In the genomic region with DNA sequence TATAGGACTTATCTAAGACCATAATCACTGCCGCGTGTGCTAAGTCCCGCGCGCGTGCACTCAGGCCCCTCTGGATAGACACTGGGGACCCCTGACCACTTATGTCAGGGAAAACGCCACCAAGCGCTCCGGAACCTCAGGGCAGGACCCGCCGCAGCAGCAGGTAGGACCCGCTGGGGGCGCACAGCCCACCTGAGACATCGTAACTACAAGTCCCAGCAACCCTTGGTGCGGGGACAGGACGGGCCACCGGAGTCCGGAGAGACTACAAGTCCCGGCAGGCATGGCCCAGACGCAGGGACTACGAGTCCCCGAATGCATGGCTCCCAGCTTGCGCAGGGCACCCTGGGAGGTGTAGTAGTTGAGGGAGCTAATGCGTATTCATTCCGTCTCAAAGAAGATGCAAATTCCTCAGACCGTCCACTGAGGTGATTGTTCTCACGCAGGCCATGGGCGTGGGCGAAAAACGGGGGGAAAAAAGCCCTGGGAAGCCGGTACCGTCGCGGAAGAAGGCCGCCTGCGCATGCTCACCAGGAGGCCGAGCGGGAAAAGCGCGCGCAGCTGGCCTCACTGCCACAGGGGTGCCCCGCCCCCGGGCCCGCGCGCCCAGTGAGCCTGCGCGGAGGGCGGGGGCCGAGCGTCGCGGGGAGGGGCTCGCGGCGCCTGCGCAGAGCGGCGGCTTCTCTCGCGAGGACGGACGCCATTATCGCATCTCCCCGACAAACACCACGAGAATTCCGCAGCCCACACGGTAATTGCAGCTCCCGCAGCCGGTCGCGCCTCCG, we compare ENCODE assay signal across 1 cellular context.
TF ChIP-seq lines count a peak whose summit lies in the region.

A gene with protein sequence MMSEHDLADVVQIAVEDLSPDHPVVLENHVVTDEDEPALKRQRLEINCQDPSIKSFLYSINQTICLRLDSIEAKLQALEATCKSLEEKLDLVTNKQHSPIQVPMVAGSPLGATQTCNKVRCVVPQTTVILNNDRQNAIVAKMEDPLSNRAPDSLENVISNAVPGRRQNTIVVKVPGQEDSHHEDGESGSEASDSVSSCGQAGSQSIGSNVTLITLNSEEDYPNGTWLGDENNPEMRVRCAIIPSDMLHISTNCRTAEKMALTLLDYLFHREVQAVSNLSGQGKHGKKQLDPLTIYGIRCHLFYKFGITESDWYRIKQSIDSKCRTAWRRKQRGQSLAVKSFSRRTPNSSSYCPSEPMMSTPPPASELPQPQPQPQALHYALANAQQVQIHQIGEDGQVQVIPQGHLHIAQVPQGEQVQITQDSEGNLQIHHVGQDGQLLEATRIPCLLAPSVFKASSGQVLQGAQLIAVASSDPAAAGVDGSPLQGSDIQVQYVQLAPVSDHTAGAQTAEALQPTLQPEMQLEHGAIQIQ (plus strand): TSS at position 670 of the 785 bp plus-strand sequence. CDS start 23,682 bp downstream, outside the sequence.

TF ChIP-seq in HEK293, 187 proteins besides CTCF, POLR2A, EP300 and RAD21 (continued from another document and continues in another):
- TF ChIP-seq, protein P1, sequence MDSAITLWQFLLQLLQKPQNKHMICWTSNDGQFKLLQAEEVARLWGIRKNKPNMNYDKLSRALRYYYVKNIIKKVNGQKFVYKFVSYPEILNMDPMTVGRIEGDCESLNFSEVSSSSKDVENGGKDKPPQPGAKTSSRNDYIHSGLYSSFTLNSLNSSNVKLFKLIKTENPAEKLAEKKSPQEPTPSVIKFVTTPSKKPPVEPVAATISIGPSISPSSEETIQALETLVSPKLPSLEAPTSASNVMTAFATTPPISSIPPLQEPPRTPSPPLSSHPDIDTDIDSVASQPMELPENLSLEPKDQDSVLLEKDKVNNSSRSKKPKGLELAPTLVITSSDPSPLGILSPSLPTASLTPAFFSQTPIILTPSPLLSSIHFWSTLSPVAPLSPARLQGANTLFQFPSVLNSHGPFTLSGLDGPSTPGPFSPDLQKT (IDR thresholded peaks at IDR 0.05; ENCODE audit: borderline replicate concordance, low read depth, low read length) = no peak
- TF ChIP-seq ZNF23 (tag by site-specific recombination; IDR thresholded peaks at IDR 0.05; ENCODE audit: borderline replicate concordance) (no peak), ZNF501 (tag by site-specific recombination; IDR thresholded peaks at IDR 0.05) (0 out of 2 replicates have a peak, but pooled peaks have one; percentile 61), YY1 (tag by site-specific recombination; IDR thresholded peaks at IDR 0.05) (peak; percentile 69; the same call in 1 of the 2 replicates), ZBTB17 (tag by site-specific recombination; IDR thresholded peaks at IDR 0.05) (peak; percentile 89), SETDB1 (IDR thresholded peaks at IDR 0.05; ENCODE audit: insufficient read length, low read length) (no peak), TSHZ1 (tag by site-specific recombination; IDR thresholded peaks at IDR 0.05; ENCODE audit: borderline replicate concordance) (no peak), ZNF664 (tag by site-specific recombination; IDR thresholded peaks at IDR 0.05) (0 out of 2 replicates have a peak, but pooled peaks have one; percentile 15), ZNF600 (tag by site-specific recombination; IDR thresholded peaks at IDR 0.05) (no peak), ZNF433 (tag by site-specific recombination; IDR thresholded peaks at IDR 0.05; ENCODE audit: low read depth) (no peak), ZNF292 (tag by site-specific recombination; IDR thresholded peaks at IDR 0.05; ENCODE audit: borderline replicate concordance, low read depth) (no peak), PRDM1 (tag by site-specific recombination; IDR thresholded peaks at IDR 0.05) (no peak), ZNF785 (tag by site-specific recombination; IDR thresholded peaks at IDR 0.05) (no peak), ZNF138 (tag by site-specific recombination; IDR thresholded peaks at IDR 0.05; ENCODE audit: borderline replicate concordance) (no peak), ZNF202 (tag by site-specific recombination; IDR thresholded peaks at IDR 0.05; ENCODE audit: borderline replicate concordance) (no peak), ZBTB7A (tag by site-specific recombination; IDR thresholded peaks at IDR 0.05; ENCODE audit: low read depth) (peak; percentile 88), ZNF391 (tag by site-specific recombination; IDR thresholded peaks at IDR 0.05; ENCODE audit: borderline replicate concordance, low read depth) (no peak), AEBP2 (tag by site-specific recombination; IDR thresholded peaks at IDR 0.05; ENCODE audit: borderline replicate concordance) (no peak), ZNF610 (tag by site-specific recombination; IDR thresholded peaks at IDR 0.05; ENCODE audit: borderline replicate concordance) (no peak; the same call in 1 of the 2 replicates), TRIM28 (IDR thresholded peaks at IDR 0.05; ENCODE audit: borderline replicate concordance, low read length) (peak; percentile 39; the same call in 1 of the 2 replicates), ZNF239 (tag by site-specific recombination; IDR thresholded peaks at IDR 0.05) (no peak), ZNF37A (tag by site-specific recombination; IDR thresholded peaks at IDR 0.05) (no peak), ZBTB21 (tag by site-specific recombination; IDR thresholded peaks at IDR 0.05) (peak; percentile 66), KLF10 (tag by site-specific recombination; IDR thresholded peaks at IDR 0.05) (peak; percentile 49; the same call in 1 of the 2 replicates), ZNF623 (tag by site-specific recombination; IDR thresholded peaks at IDR 0.05) (peak; percentile 10; the same call in 1 of the 2 replicates), ZNF561 (tag by site-specific recombination; IDR thresholded peaks at IDR 0.05; ENCODE audit: borderline replicate concordance) (peak; percentile 95), ZNF670 (tag by site-specific recombination; IDR thresholded peaks at IDR 0.05; ENCODE audit: low read depth) (no peak), ZNF596 (tag by site-specific recombination; IDR thresholded peaks at IDR 0.05) (no peak), OSR2 (tag by site-specific recombination; IDR thresholded peaks at IDR 0.05) (no peak)
- TF ChIP-seq, protein P2, sequence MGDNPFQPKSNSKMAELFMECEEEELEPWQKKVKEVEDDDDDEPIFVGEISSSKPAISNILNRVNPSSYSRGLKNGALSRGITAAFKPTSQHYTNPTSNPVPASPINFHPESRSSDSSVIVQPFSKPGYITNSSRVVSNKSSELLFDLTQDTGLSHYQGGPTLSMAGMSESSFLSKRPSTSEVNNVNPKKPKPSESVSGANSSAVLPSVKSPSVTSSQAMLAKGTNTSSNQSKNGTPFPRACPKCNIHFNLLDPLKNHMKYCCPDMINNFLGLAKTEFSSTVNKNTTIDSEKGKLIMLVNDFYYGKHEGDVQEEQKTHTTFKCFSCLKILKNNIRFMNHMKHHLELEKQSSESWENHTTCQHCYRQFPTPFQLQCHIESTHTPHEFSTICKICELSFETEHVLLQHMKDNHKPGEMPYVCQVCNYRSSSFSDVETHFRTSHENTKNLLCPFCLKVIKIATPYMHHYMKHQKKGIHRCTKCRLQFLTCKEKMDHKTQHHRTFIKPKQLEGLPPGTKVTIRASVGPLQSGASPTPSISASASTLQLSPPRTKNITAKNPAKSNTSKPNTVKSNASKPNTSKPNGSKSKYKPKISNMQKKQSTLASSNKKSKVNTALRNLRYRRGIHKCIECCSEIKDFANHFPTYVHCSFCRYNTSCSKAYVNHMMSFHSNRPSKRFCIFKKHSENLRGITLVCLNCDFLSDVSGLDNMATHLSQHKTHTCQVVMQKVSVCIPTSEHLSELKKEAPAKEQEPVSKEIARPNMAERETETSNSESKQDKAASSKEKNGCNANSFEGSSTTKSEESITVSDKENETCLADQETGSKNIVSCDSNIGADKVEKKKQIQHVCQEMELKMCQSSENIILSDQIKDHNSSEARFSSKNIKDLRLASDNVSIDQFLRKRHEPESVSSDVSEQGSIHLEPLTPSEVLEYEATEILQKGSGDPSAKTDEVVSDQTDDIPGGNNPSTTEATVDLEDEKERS (tag by site-specific recombination; IDR thresholded peaks at IDR 0.05) = no peak
- TF ChIP-seq, protein P3, sequence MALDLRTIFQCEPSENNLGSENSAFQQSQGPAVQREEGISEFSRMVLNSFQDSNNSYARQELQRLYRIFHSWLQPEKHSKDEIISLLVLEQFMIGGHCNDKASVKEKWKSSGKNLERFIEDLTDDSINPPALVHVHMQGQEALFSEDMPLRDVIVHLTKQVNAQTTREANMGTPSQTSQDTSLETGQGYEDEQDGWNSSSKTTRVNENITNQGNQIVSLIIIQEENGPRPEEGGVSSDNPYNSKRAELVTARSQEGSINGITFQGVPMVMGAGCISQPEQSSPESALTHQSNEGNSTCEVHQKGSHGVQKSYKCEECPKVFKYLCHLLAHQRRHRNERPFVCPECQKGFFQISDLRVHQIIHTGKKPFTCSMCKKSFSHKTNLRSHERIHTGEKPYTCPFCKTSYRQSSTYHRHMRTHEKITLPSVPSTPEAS (tag by site-specific recombination; IDR thresholded peaks at IDR 0.05) = no peak
- TF ChIP-seq, protein P4, sequence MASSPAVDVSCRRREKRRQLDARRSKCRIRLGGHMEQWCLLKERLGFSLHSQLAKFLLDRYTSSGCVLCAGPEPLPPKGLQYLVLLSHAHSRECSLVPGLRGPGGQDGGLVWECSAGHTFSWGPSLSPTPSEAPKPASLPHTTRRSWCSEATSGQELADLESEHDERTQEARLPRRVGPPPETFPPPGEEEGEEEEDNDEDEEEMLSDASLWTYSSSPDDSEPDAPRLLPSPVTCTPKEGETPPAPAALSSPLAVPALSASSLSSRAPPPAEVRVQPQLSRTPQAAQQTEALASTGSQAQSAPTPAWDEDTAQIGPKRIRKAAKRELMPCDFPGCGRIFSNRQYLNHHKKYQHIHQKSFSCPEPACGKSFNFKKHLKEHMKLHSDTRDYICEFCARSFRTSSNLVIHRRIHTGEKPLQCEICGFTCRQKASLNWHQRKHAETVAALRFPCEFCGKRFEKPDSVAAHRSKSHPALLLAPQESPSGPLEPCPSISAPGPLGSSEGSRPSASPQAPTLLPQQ (tag by site-specific recombination; IDR thresholded peaks at IDR 0.05) = peak; percentile 87
- TF ChIP-seq, protein P5, sequence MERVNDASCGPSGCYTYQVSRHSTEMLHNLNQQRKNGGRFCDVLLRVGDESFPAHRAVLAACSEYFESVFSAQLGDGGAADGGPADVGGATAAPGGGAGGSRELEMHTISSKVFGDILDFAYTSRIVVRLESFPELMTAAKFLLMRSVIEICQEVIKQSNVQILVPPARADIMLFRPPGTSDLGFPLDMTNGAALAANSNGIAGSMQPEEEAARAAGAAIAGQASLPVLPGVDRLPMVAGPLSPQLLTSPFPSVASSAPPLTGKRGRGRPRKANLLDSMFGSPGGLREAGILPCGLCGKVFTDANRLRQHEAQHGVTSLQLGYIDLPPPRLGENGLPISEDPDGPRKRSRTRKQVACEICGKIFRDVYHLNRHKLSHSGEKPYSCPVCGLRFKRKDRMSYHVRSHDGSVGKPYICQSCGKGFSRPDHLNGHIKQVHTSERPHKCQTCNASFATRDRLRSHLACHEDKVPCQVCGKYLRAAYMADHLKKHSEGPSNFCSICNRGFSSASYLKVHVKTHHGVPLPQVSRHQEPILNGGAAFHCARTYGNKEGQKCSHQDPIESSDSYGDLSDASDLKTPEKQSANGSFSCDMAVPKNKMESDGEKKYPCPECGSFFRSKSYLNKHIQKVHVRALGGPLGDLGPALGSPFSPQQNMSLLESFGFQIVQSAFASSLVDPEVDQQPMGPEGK (tag by site-specific recombination; IDR thresholded peaks at IDR 0.05) = peak; percentile 23
- TF ChIP-seq, protein P6, sequence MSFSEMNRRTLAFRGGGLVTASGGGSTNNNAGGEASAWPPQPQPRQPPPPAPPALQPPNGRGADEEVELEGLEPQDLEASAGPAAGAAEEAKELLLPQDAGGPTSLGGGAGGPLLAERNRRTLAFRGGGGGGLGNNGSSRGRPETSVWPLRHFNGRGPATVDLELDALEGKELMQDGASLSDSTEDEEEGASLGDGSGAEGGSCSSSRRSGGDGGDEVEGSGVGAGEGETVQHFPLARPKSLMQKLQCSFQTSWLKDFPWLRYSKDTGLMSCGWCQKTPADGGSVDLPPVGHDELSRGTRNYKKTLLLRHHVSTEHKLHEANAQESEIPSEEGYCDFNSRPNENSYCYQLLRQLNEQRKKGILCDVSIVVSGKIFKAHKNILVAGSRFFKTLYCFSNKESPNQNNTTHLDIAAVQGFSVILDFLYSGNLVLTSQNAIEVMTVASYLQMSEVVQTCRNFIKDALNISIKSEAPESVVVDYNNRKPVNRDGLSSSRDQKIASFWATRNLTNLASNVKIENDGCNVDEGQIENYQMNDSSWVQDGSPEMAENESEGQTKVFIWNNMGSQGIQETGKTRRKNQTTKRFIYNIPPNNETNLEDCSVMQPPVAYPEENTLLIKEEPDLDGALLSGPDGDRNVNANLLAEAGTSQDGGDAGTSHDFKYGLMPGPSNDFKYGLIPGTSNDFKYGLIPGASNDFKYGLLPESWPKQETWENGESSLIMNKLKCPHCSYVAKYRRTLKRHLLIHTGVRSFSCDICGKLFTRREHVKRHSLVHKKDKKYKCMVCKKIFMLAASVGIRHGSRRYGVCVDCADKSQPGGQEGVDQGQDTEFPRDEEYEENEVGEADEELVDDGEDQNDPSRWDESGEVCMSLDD (tag by site-specific recombination; IDR thresholded peaks at IDR 0.05) = 0 out of 2 replicates have a peak, but pooled peaks have one; percentile 49
